1 cellular context compared by ENCODE assay signal in genomic region chr6:135087803-135088202, GRCh38.
TF ChIP-seq lines count a peak whose summit lies in the region.

No MANE protein-coding gene starts in this region.

TF ChIP-seq in GM12878, 131 proteins besides CTCF, POLR2A, EP300 and RAD21 (continued from another document and continues in another):
- TF ChIP-seq, protein P1, sequence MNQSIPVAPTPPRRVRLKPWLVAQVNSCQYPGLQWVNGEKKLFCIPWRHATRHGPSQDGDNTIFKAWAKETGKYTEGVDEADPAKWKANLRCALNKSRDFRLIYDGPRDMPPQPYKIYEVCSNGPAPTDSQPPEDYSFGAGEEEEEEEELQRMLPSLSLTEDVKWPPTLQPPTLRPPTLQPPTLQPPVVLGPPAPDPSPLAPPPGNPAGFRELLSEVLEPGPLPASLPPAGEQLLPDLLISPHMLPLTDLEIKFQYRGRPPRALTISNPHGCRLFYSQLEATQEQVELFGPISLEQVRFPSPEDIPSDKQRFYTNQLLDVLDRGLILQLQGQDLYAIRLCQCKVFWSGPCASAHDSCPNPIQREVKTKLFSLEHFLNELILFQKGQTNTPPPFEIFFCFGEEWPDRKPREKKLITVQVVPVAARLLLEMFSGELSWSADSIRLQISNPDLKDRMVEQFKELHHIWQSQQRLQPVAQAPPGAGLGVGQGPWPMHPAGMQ (IDR thresholded peaks at IDR 0.05; ENCODE audit: borderline replicate concordance): no peak
- TF ChIP-seq RELB (IDR thresholded peaks at IDR 0.05; ENCODE audit: low read depth): peak; percentile 58
- no peak for TF ChIP-seq PAX8 (IDR thresholded peaks at IDR 0.05)
- no peak for TF ChIP-seq SIN3A (IDR thresholded peaks at IDR 0.05; ENCODE audit: low read depth, low read length)
- TF ChIP-seq ZBED1 (IDR thresholded peaks at IDR 0.05; ENCODE audit: borderline replicate concordance): peak; percentile 41; the same call in 1 of the 2 replicates
- no peak; the same call in 1 of the 2 replicates for TF ChIP-seq USF2 (IDR thresholded peaks at IDR 0.05; ENCODE audit: borderline replicate concordance, low read depth, low read length)
- no peak for TF ChIP-seq BACH1 (IDR thresholded peaks at IDR 0.05; ENCODE audit: borderline replicate concordance)
- no peak for TF ChIP-seq NKRF (conservative IDR thresholded peaks at IDR 0.05)
- TF ChIP-seq BCLAF1 (IDR thresholded peaks at IDR 0.05): no peak
- no peak for TF ChIP-seq CEBPB (IDR thresholded peaks at IDR 0.05; ENCODE audit: borderline replicate concordance in 1 of 2, low read depth in 2 of 2, low read length in 2 of 2)
- no peak for TF ChIP-seq HDGF (IDR thresholded peaks at IDR 0.05)
- 0 out of 2 replicates have a peak, but pooled peaks have one; percentile 44 for TF ChIP-seq ATF7 (IDR thresholded peaks at IDR 0.05; ENCODE audit: low read depth)
- no peak for TF ChIP-seq CHD1 (IDR thresholded peaks at IDR 0.05; ENCODE audit: low read depth, low read length)
- no peak for TF ChIP-seq FOXM1 (IDR thresholded peaks at IDR 0.05; ENCODE audit: low read depth, low read length)
- no peak for TF ChIP-seq ZNF622 (IDR thresholded peaks at IDR 0.05)
- no peak for TF ChIP-seq ZNF207 (IDR thresholded peaks at IDR 0.05; ENCODE audit: borderline replicate concordance)
- no peak for TF ChIP-seq E2F8 (IDR thresholded peaks at IDR 0.05; ENCODE audit: low read depth, partially characterized antibody)
- TF ChIP-seq ZNF217 (IDR thresholded peaks at IDR 0.05): peak; percentile 33; the same call in 1 of the 2 replicates
- TF ChIP-seq, protein P2, sequence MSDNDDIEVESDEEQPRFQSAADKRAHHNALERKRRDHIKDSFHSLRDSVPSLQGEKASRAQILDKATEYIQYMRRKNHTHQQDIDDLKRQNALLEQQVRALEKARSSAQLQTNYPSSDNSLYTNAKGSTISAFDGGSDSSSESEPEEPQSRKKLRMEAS (IDR thresholded peaks at IDR 0.05; ENCODE audit: low read depth, low read length): no peak
- TF ChIP-seq POLR2AphosphoS2 (IDR thresholded peaks at IDR 0.05; ENCODE audit: low read depth, low read length): no peak
- no peak for TF ChIP-seq NR2C1 (IDR thresholded peaks at IDR 0.05)
- no peak for TF ChIP-seq POLR2AphosphoS5 (IDR thresholded peaks at IDR 0.05; ENCODE audit: low read length)
- no peak for TF ChIP-seq STAT3 (IDR thresholded peaks at IDR 0.05; ENCODE audit: low read depth, low read length)
- TF ChIP-seq EGR1 (IDR thresholded peaks at IDR 0.05; ENCODE audit: borderline replicate concordance in 1 of 2, low read depth in 2 of 2, low read length in 2 of 2): no peak
- no peak for TF ChIP-seq YY1 (IDR thresholded peaks at IDR 0.05; ENCODE audit: low read depth, low read length)
- TF ChIP-seq CBX3 (IDR thresholded peaks at IDR 0.05; ENCODE audit: borderline replicate concordance, low read depth): no peak
- TF ChIP-seq PAX5 (IDR thresholded peaks at IDR 0.05; ENCODE audit: borderline replicate concordance, low read depth, low read length): no peak
- TF ChIP-seq CREB1 (IDR thresholded peaks at IDR 0.05; ENCODE audit: low read depth): no peak
- no peak for TF ChIP-seq CHD4 (IDR thresholded peaks at IDR 0.05)
- TF ChIP-seq ZSCAN29 (IDR thresholded peaks at IDR 0.05): no peak
- TF ChIP-seq, protein P3, sequence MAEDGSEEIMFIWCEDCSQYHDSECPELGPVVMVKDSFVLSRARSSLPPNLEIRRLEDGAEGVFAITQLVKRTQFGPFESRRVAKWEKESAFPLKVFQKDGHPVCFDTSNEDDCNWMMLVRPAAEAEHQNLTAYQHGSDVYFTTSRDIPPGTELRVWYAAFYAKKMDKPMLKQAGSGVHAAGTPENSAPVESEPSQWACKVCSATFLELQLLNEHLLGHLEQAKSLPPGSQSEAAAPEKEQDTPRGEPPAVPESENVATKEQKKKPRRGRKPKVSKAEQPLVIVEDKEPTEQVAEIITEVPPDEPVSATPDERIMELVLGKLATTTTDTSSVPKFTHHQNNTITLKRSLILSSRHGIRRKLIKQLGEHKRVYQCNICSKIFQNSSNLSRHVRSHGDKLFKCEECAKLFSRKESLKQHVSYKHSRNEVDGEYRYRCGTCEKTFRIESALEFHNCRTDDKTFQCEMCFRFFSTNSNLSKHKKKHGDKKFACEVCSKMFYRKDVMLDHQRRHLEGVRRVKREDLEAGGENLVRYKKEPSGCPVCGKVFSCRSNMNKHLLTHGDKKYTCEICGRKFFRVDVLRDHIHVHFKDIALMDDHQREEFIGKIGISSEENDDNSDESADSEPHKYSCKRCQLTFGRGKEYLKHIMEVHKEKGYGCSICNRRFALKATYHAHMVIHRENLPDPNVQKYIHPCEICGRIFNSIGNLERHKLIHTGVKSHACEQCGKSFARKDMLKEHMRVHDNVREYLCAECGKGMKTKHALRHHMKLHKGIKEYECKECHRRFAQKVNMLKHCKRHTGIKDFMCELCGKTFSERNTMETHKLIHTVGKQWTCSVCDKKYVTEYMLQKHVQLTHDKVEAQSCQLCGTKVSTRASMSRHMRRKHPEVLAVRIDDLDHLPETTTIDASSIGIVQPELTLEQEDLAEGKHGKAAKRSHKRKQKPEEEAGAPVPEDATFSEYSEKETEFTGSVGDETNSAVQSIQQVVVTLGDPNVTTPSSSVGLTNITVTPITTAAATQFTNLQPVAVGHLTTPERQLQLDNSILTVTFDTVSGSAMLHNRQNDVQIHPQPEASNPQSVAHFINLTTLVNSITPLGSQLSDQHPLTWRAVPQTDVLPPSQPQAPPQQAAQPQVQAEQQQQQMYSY (CRISPR knock-in tag; IDR thresholded peaks at IDR 0.05): no peak
- TF ChIP-seq CBX5 (IDR thresholded peaks at IDR 0.05; ENCODE audit: low read depth): no peak
- TF ChIP-seq MXI1 (IDR thresholded peaks at IDR 0.05; ENCODE audit: low read depth, low read length): no peak
- no peak for TF ChIP-seq TCF3 (IDR thresholded peaks at IDR 0.05; ENCODE audit: borderline replicate concordance, insufficient read depth, low read depth, low read length)
- no peak for TF ChIP-seq SUZ12 (IDR thresholded peaks at IDR 0.05; ENCODE audit: unreplicated experiment)
- TF ChIP-seq NR2C2 (IDR thresholded peaks at IDR 0.05; ENCODE audit: borderline replicate concordance, control insufficient read depth, insufficient read length, low read depth): no peak
- no peak for TF ChIP-seq TARDBP (IDR thresholded peaks at IDR 0.05; ENCODE audit: borderline replicate concordance)
- TF ChIP-seq, protein P4, sequence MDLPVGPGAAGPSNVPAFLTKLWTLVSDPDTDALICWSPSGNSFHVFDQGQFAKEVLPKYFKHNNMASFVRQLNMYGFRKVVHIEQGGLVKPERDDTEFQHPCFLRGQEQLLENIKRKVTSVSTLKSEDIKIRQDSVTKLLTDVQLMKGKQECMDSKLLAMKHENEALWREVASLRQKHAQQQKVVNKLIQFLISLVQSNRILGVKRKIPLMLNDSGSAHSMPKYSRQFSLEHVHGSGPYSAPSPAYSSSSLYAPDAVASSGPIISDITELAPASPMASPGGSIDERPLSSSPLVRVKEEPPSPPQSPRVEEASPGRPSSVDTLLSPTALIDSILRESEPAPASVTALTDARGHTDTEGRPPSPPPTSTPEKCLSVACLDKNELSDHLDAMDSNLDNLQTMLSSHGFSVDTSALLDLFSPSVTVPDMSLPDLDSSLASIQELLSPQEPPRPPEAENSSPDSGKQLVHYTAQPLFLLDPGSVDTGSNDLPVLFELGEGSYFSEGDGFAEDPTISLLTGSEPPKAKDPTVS (IDR thresholded peaks at IDR 0.05; ENCODE audit: low read depth, low read length): no peak
- TF ChIP-seq SMC3 (IDR thresholded peaks at IDR 0.05; ENCODE audit: borderline replicate concordance, low read length): no peak
- no peak for TF ChIP-seq MYB (IDR thresholded peaks at IDR 0.05; ENCODE audit: borderline replicate concordance, low read depth, low read length)
- TF ChIP-seq TCF12 (IDR thresholded peaks at IDR 0.05; ENCODE audit: low read depth, low read length): no peak
- no peak for TF ChIP-seq BCL11A (IDR thresholded peaks at IDR 0.05; ENCODE audit: low read depth, low read length)
- TF ChIP-seq TAF1 (IDR thresholded peaks at IDR 0.05; ENCODE audit: borderline replicate concordance, low read depth, low read length): no peak
- 0 out of 2 replicates have a peak, but pooled peaks have one; percentile 12 for TF ChIP-seq MEF2A (IDR thresholded peaks at IDR 0.05; ENCODE audit: insufficient read depth, low read depth, low read length)
- no peak for TF ChIP-seq E2F4 (IDR thresholded peaks at IDR 0.05; ENCODE audit: low read depth, low read length)
